ENCODE assay signal across 19 cellular contexts in the genomic region with DNA sequence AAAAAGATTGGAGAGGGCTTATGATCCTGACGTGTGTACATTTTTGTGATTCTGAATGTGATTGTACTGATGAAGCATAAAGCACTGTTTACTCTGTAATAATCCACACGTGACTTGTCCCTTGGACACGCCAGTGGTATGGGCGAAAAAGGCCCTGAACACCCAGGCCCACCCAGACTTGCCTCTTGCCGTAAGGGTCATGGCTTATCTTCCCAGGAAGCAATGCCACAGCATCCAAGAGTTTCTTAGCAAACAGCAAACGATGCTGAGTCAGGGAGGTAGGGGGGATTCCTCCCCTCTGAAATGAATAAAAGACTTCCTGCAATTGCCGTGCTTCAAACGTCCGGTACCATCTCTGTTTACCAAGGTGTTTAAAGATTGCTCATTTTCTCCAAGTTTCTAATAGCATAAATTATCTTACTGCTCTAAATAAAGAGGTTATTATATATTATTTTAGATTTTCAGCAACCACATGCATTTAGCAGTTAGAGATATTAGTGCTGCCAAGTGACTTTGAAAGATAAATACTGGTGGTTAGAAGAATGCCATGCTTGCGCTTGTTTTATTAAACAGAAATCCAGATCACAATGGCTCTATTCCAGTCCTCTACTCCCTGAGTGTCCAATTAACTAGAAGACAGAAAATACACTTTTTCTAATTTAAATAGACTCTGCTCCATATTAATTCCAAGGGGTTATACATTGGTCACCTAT.
DNase-seq lines count a peak whose midpoint lies in the region; ATAC-seq, FAIRE-seq and TF ChIP-seq lines count a peak whose summit lies in the region.
"Had no signal": no experiment of that assay in that cellular context is flagged by ENCODE, and none has a peak within 500 bp of the region (broad histone marks: within the 10 kb centered on the region; RNA-seq: fewer than 3 reads in every experiment).

No MANE protein-coding gene starts in this region.

- DNase-seq in HepG2 (ENCODE audit: low spot score) (no peak), right lobe of liver (no peak), H1 (ENCODE audit: low read depth in 1 of 2, low spot score in 2 of 2) (no peak), iris pigment epithelial cell (ENCODE audit: low read depth) (peak; percentile 7), NCI-H1694 treated with DMSO at 0.1 percent for 48 hours (lab: John Stamatoyannopoulos, UW) (no peak), activated gamma-delta T cell (lab: John Stamatoyannopoulos, UW) (no peak), NCI-H2171 treated with DMSO at 0.1 percent for 48 hours (lab: John Stamatoyannopoulos, UW) (no peak)
- DNase-seq: BE2C; Caco-2; CD4-positive, alpha-beta T cell; H9; Karpas-422; MM.1S; NCI-H1092; NCI-H1436 treated with DMSO at 0.1 percent for 48 hours; NCI-H510A had no signal

- no peaks in the 10 kb centered on the region for H4K20me1 ChIP-seq in HepG2 (ENCODE audit: insufficient read depth, low read length)
- no peaks in the 10 kb centered on the region for H4K20me1 ChIP-seq in H1 (replicated peaks in 1 of 2; ENCODE audit: control insufficient read depth in 1 of 2, insufficient read depth in 2 of 2, low read length in 2 of 2)

- H3K23me2 ChIP-seq in H1 (ENCODE audit: low read depth, low read length) = no peaks in the 10 kb centered on the region

- TF ChIP-seq RAD21 in HepG2 (CRISPR knock-in tag; IDR thresholded peaks at IDR 0.05) (no peak), H1 (IDR thresholded peaks at IDR 0.05 in 1 of 2, conservative IDR thresholded peaks at IDR 0.05 in 1 of 2; ENCODE audit: low read depth in 2 of 2, low read length in 2 of 2) (no peak)

- BruUV-seq in HepG2 (replicated peaks; lab: Mats Ljungman, UMichigan) = no TSS peak

- H3K27ac ChIP-seq in HepG2 (ENCODE audit: extremely low read length, insufficient read depth, low read length) (no peak overlapping the region), right lobe of liver (no peak overlapping the region), H1 (ENCODE audit: low read depth, low read length) (no peak overlapping the region)
- H3K27ac ChIP-seq: HL-60 had no signal

- H3K36me3 ChIP-seq in HepG2 (replicated peaks in 1 of 2; ENCODE audit: control insufficient read depth in 1 of 2, insufficient read depth in 2 of 2, low read length in 2 of 2) = no peaks in the 10 kb centered on the region
- no peaks in the 10 kb centered on the region for H3K36me3 ChIP-seq in right lobe of liver
- H3K36me3 ChIP-seq in H1 (ENCODE audit: control insufficient read depth in 2 of 4, insufficient read depth in 4 of 4, low read length in 3 of 4) = no peaks in the 10 kb centered on the region
- H3K36me3 ChIP-seq: BE2C had no signal

- TF ChIP-seq CTCF in HepG2 (CRISPR knock-in tag; IDR thresholded peaks at IDR 0.05) (no peak), right lobe of liver (IDR thresholded peaks at IDR 0.05) (no peak), H1 (IDR thresholded peaks at IDR 0.05; ENCODE audit: control extremely low read depth in 1 of 3, insufficient read depth in 1 of 3, low read depth in 1 of 3, low read length in 3 of 3) (no peak)

- no peak overlapping the region for H2BK120ac ChIP-seq in H1 (replicated peaks; ENCODE audit: low read depth, low read length)

- H3K18ac ChIP-seq in H1 (ENCODE audit: extremely low read depth, low read length) = no peak overlapping the region

- no peak overlapping the region for H2AK5ac ChIP-seq in H1 (ENCODE audit: low read depth, low read length)

- FAIRE-seq in HepG2 (lab: Jason Lieb, UNC) (peak; percentile 49), H1 (lab: Jason Lieb, UNC) (no peak)
- FAIRE-seq: A204.1, G401.6 had no signal

- WGBS in HepG2 (ENCODE audit: low lambda C conversion rate) = 26% methylated on average over 10 of the region's 10 CpGs
- WGBS in right lobe of liver (ENCODE audit: insufficient coverage, low coverage, low lambda C conversion rate, missing lambda C conversion rate) = 53% methylated on average over 8 of the region's 10 CpGs
- WGBS in H1 (ENCODE audit: extremely low coverage in 1 of 2, insufficient coverage in 1 of 2, insufficient read length in 1 of 2, insufficient replicate concordance in 2 of 2, low coverage in 1 of 2, low lambda C conversion rate in 2 of 2, missing lambda C conversion rate in 1 of 2), 2 experiments = 58% methylated on average over 10 of the region's 10 CpGs; no CpG with 5 or more reads in 1 of the 2 experiments

- TF ChIP-seq EP300 in HepG2 (IDR thresholded peaks at IDR 0.05; ENCODE audit: low read depth in 2 of 2, low read length in 2 of 2) (no peak), HepG2 (CRISPR knock-in tag; IDR thresholded peaks at IDR 0.05; ENCODE audit: borderline replicate concordance) (no peak), H1 (IDR thresholded peaks at IDR 0.05; ENCODE audit: borderline replicate concordance in 1 of 2, low read depth in 2 of 2, low read length in 2 of 2) (no peak)

- no peaks in the 10 kb centered on the region for H3K79me2 ChIP-seq in HepG2 (ENCODE audit: insufficient read depth, low read length)
- no peaks in the 10 kb centered on the region for H3K79me2 ChIP-seq in H1 (ENCODE audit: control insufficient read depth in 1 of 2, insufficient read depth in 2 of 2, low read length in 2 of 2)

- H3K27me3 ChIP-seq in HepG2 (ENCODE audit: control insufficient read depth in 1 of 2, insufficient read depth in 2 of 2, low read length in 2 of 2) (peaks cover 0 to 27% of the 10 kb centered on the region in 2 experiments; a peak in 3 of 5 replicates), right lobe of liver (no peaks in the 10 kb centered on the region), H1 (replicated peaks in 1 of 4; ENCODE audit: control insufficient read depth in 3 of 4, extremely low read depth in 1 of 4, insufficient read depth in 3 of 4, low read length in 3 of 4) (no peaks in the 10 kb centered on the region)
- H3K27me3 ChIP-seq: BE2C had no signal

- no peak overlapping the region for H2BK12ac ChIP-seq in H1 (ENCODE audit: low read depth, low read length)

- H3K9me3 ChIP-seq in HepG2 (ENCODE audit: low read length) (no peaks in the 10 kb centered on the region), right lobe of liver (no peaks in the 10 kb centered on the region), H1 (ENCODE audit: insufficient read depth in 2 of 2, low read depth in 1 of 2, low read length in 1 of 2) (peaks cover 0 to 3% of the 10 kb centered on the region in 2 experiments; a peak in 1 of 4 replicates)
- H3K9me3 ChIP-seq: BE2C, Caco-2 had no signal

- H4K8ac ChIP-seq in H1 (ENCODE audit: extremely low read depth, insufficient read depth, low read length) = no peak overlapping the region

- no peak overlapping the region for H4K91ac ChIP-seq in H1 (replicated peaks; ENCODE audit: insufficient read length, low read length)

- POLR2A ChIA-PET in HepG2 (lab: Yijun Ruan, JAX) = no interaction called here
- POLR2A ChIA-PET in H1 (lab: Charles Lee; ENCODE audit: partially characterized antibody) = no interaction called here

- H2BK20ac ChIP-seq in H1 (ENCODE audit: low read length) = peak overlapping the region; percentile 86; the same call in 1 of the 2 replicates

- H2BK15ac ChIP-seq in H1 (ENCODE audit: low read length) = no peak overlapping the region

- ATAC-seq in HepG2 = no peak
- ATAC-seq in right lobe of liver = no peak

- no peak overlapping the region for H3K56ac ChIP-seq in H1 (replicated peaks; ENCODE audit: insufficient read length, low read depth, low read length)

- no peak overlapping the region for H3K4me3 ChIP-seq in HepG2 (replicated peaks in 1 of 3; ENCODE audit: insufficient read depth in 1 of 3, low read depth in 2 of 3, low read length in 3 of 3)
- H3K4me3 ChIP-seq in right lobe of liver = no peak overlapping the region
- no peak overlapping the region for H3K4me3 ChIP-seq in H1 (ENCODE audit: extremely low read depth in 1 of 4, insufficient read depth in 2 of 4, low read depth in 3 of 4, low read length in 4 of 4)

- H2BK5ac ChIP-seq in H1 (ENCODE audit: low read depth, low read length) = no peak overlapping the region

- in situ Hi-C loops in HepG2 (cut with HindIII; ENCODE audit: extremely low pct_ligation_motif_present, low pct_unique_long_range_greater_than_20kb) = no loop called here

- no peak overlapping the region for H2AFZ ChIP-seq in HepG2 (ENCODE audit: low read length)
- H2AFZ ChIP-seq in H1 (ENCODE audit: low read length) = no peak overlapping the region

- H3K4me1 ChIP-seq in HepG2 (ENCODE audit: insufficient read depth, low read length) (no peaks in the 10 kb centered on the region), right lobe of liver (no peaks in the 10 kb centered on the region), H1 (replicated peaks in 1 of 4; ENCODE audit: control insufficient read depth in 3 of 4, insufficient read depth in 4 of 4, low read length in 3 of 4) (peaks cover 0 to 12% (median 2%) of the 10 kb centered on the region in 4 experiments; a peak in 3 of 7 replicates)
- H3K4me1 ChIP-seq: BE2C, Caco-2 had no signal

- TF ChIP-seq POLR2A in HepG2 (IDR thresholded peaks at IDR 0.05; ENCODE audit: insufficient read depth in 1 of 2, low read depth in 2 of 2, low read length in 2 of 2) = no peak
- TF ChIP-seq POLR2A in right lobe of liver (IDR thresholded peaks at IDR 0.05) = no peak
- TF ChIP-seq POLR2A in H1 (IDR thresholded peaks at IDR 0.05; ENCODE audit: control extremely low read depth in 1 of 2, low read depth in 2 of 2, low read length in 2 of 2) = no peak

- H3K9ac ChIP-seq in HepG2 (ENCODE audit: insufficient read depth, low read depth, low read length) (no peak overlapping the region), H1 (replicated peaks in 1 of 4; ENCODE audit: extremely low read depth in 1 of 4, low read depth in 3 of 4, low read length in 3 of 4) (no peak overlapping the region)

- no peaks in the 10 kb centered on the region for H3K79me1 ChIP-seq in H1 (ENCODE audit: low read depth, low read length)

- intact Hi-C loops in HepG2 (cut with micrococcal nuclease; ENCODE audit: unreplicated experiment) = no loop called here
- intact Hi-C loops in right lobe of liver (cut with DNase I) = no loop called here

- no peak overlapping the region for H3K23ac ChIP-seq in H1 (ENCODE audit: insufficient read length)

- CTCF ChIA-PET in HepG2 (lab: Yijun Ruan, JAX; ENCODE audit: low intra/inter-chr PET ratio, low total read pairs) (no interaction called here), H1 (lab: Charles Lee; ENCODE audit: partially characterized antibody) (interaction anchor here (1.3 to 1.8 kb wide), 3 partner anchors 9 to 45 kb away, joined by 3 to 4 read pairs (median 4); no protein-coding TSS in a partner anchor)

- H3K14ac ChIP-seq in H1 (ENCODE audit: insufficient read length) = no peak overlapping the region

- H3K4me2 ChIP-seq in HepG2 (ENCODE audit: low read depth, low read length) (no peak overlapping the region), H1 (ENCODE audit: insufficient read depth in 1 of 2, low read depth in 2 of 2, low read length in 2 of 2) (no peak overlapping the region)

- H4K5ac ChIP-seq in H1 (ENCODE audit: insufficient read length, low read depth, low read length) = no peak overlapping the region

- H3K4ac ChIP-seq in H1 (replicated peaks; ENCODE audit: insufficient read length, low read depth, low read length) = no peak overlapping the region

TF ChIP-seq in HepG2, 621 proteins besides CTCF, POLR2A, EP300 and RAD21 (continues in another document):
- TF ChIP-seq RCOR2 (CRISPR knock-in tag; IDR thresholded peaks at IDR 0.05) = no peak

TF ChIP-seq in H1, 55 proteins besides CTCF, POLR2A, EP300 and RAD21:
- TF ChIP-seq CTBP2 (IDR thresholded peaks at IDR 0.05; ENCODE audit: borderline replicate concordance, insufficient read depth, insufficient read length, low read length) = no peak
